32 cellular contexts compared by ENCODE assay signal in the genomic region with DNA sequence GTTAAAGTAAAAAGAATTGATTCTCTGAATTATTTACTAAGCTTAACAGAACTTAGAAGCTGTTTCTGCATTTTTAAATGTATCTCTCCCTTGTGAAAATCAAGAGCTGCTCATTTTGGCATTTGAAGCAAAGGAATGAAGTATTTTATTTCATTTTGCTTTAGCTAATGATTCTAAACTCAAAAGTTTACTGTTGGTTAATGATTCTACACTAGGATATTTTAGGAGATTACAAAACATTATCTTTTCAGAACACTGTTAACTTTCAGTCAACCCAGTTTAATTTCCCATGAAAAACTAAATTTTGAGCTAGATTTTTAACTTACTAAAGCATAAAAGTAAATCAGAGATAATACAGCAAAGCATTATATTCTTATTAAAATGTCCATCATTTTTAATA.
"Had no signal": no experiment of that assay in that cellular context is flagged by ENCODE, and none has a peak within 500 bp of the region (broad histone marks: within the 10 kb centered on the region; RNA-seq: fewer than 3 reads in every experiment).

No MANE protein-coding gene starts in this region.

- H3K9ac ChIP-seq: KMS-11 had no signal

- H3K36me3 ChIP-seq: SJCRH30 had no signal

- H3K4me2 ChIP-seq: KMS-11, PC-9 had no signal

- DNase-seq: Karpas-422, KBM-7, MM.1S, MV-4-11, NCI-H1092, NCI-H1105, NCI-H1417 treated with DMSO at 0.1 percent for 48 hours, NCI-H1436 treated with DMSO at 0.1 percent for 48 hours, NCI-H1694 treated with DMSO at 0.1 percent for 48 hours, NCI-H187 treated with DMSO at 0.1 percent for 48 hours, NCI-H2029, NCI-H2081, NCI-H2171 treated with DMSO at 0.1 percent for 48 hours, NCI-H226, NCI-H446 treated with DMSO at 0.1 percent for 48 hours, NCI-H510A, NCI-H524, NCI-H526, NCI-H69, NCI-H748 treated with DMSO at 0.1 percent for 48 hours, NCI-H82, PC-9, SHP77, SIG-M5, SJCRH30 had no signal

- H3K27ac ChIP-seq: KMS-11, PC-9, RWPE1, SJCRH30, SK-N-MC had no signal

- H2AFZ ChIP-seq: PC-9 had no signal

- FAIRE-seq: RCC 7860 had no signal

- H3K27me3 ChIP-seq: SJCRH30 had no signal

- ATAC-seq: Panc1, Right ventricle myocardium inferior, SK-N-SH treated with all-trans-retinoic acid at 6 μM for 48 hours had no signal

- H3K4me3 ChIP-seq: PC-9, SJCRH30, SK-N-MC had no signal

- H3K9me3 ChIP-seq: SJCRH30 had no signal

- H3K4me1 ChIP-seq: SJCRH30 had no signal
